In the genomic region with DNA sequence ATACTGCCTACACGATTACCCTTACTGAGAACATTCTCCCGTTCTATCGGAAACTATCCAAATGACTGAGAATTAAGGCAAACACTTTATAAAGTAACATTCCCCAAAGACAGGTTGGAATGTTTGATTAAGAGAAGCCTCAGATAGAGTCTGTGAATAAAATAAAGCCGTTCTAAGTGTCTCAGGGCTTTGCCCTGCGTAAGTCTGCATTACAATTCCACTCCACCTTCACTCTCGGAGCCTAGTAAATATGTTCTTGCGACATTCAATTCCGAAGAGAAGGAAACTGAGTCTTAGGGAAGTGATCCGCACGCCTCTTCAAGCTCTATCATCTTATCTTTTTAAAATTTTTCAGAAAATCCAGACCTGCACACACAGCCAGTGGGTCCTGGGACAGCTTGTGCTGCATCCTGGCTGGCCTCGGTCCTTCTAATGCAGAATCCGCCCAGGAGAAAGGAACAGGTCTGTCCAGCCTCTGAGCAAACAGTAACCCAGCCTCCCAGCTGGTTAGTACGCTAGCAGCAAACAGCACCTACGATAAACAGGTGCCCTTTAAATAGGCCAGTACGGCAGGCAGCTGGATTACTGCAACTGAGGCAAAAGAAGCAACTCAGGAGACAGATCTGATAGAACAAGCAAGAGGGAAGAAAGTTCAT, we compare ENCODE assay signal across 25 cellular contexts.
DNase-seq lines count a peak whose midpoint lies in the region; ATAC-seq and TF ChIP-seq lines count a peak whose summit lies in the region.
"Had no signal": no experiment of that assay in that cellular context is flagged by ENCODE, and none has a peak within 500 bp of the region (broad histone marks: within the 10 kb centered on the region; RNA-seq: fewer than 3 reads in every experiment).

No MANE protein-coding gene starts in this region.

- ATAC-seq in left lung = peak; percentile 92
- no peak for ATAC-seq in HG03097 (IDR thresholded peaks at IDR 0.05; ENCODE audit: low FRiP score, unreplicated experiment)
- ATAC-seq in GM18867 (IDR thresholded peaks at IDR 0.05; ENCODE audit: unreplicated experiment) = no peak
- ATAC-seq: activated CD4-positive, alpha-beta T cell treated with anti-CD3 and anti-CD28 coated beads for 36 hours; GM23338; heart right ventricle; Panc1; right cardiac atrium had no signal

- H3K27ac ChIP-seq in left lung = peak overlapping the region; percentile 22 to 41
- H3K27ac ChIP-seq: heart right ventricle, parathyroid adenoma, thoracic aorta had no signal

- H3K4me1 Mint-ChIP-seq in type B pancreatic cell (ENCODE audit: unreplicated experiment) = peaks cover 52% of the 10 kb centered on the region
- H3K4me1 Mint-ChIP-seq: activated CD4-positive, alpha-beta T cell treated with anti-CD3 and anti-CD28 coated beads for 36 hours; activated naive CD4-positive, alpha-beta T cell treated with anti-CD3 and anti-CD28 coated beads, Interleukin-2, amount 50 U/mL, for 24 hours; GM23338 had no signal

- H3K27me3 Mint-ChIP-seq in type B pancreatic cell = peaks cover 65% of the 10 kb centered on the region
- H3K27me3 Mint-ChIP-seq: activated CD4-positive, alpha-beta T cell treated with anti-CD3 and anti-CD28 coated beads for 36 hours; activated naive CD4-positive, alpha-beta T cell treated with anti-CD3 and anti-CD28 coated beads, Interleukin-2, amount 50 U/mL, for 24 hours had no signal

- H3K9me3 Mint-ChIP-seq in type B pancreatic cell = no peaks in the 10 kb centered on the region
- H3K9me3 Mint-ChIP-seq: activated naive CD4-positive, alpha-beta T cell treated with anti-CD3 and anti-CD28 coated beads, Interleukin-2, amount 50 U/mL, for 24 hours; activated T-helper 2 cell treated with anti-CD3 and anti-CD28 coated beads, Interferon-gamma antibody, Interleukin-2, Interleukin-4, amounts not matched to agents 10 μg/mL and 5 μg/mL and 100 μg/mL, durations not matched to agents 14 hours and 24 hours and 36 hours; GM23338; nephron progenitor cell had no signal

- intact Hi-C loops in left lung (cut with DNase I) = no loop called here

- TF ChIP-seq CTCF in left lung (IDR thresholded peaks at IDR 0.05) = no peak
- no peak for TF ChIP-seq CTCF in type B pancreatic cell (conservative IDR thresholded peaks at IDR 0.05)

- H3K4me1 ChIP-seq in left lung = no peaks in the 10 kb centered on the region
- H3K4me1 ChIP-seq: heart right ventricle, parathyroid adenoma had no signal

- DNase-seq in DMS53 (lab: John Stamatoyannopoulos, UW) (peak; percentile 77), NCI-H748 (lab: John Stamatoyannopoulos, UW; ENCODE audit: unreplicated experiment) (peak; percentile 65), left lung (peak in 1 of 2 donors; percentile 41), type B pancreatic cell (ENCODE audit: extremely low spot score, unreplicated experiment) (no peak), HK-2 (ENCODE audit: unreplicated experiment) (no peak)
- DNase-seq: activated CD4-positive, alpha-beta T cell treated with anti-CD3 and anti-CD28 coated beads for 36 hours; amygdala; C1 segment of cervical spinal cord; foreskin melanocyte; heart right ventricle; IMR-90; NCI-H69; nephron progenitor cell; right cardiac atrium; Right ventricle myocardium superior; stimulated activated CD4-positive, alpha-beta T cell treated with anti-CD3 and anti-CD28 coated beads, Interleukin-1b, Interleukin-23, amount 100 ng/mL, for 48 hours; stimulated activated naive CD4-positive, alpha-beta T cell treated with Interleukin-2 at 50 U/mL for 16 hours had no signal

- no peaks in the 10 kb centered on the region for H3K9me3 ChIP-seq in left lung
- H3K9me3 ChIP-seq: heart right ventricle, thoracic aorta had no signal

- H3K4me3 ChIP-seq in left lung = peak overlapping the region in 1 of 2 donors; percentile 15
- H3K4me3 ChIP-seq: GM23338, heart right ventricle, thoracic aorta had no signal

- H3K4me3 Mint-ChIP-seq in type B pancreatic cell = peak overlapping the region; percentile 13
- H3K4me3 Mint-ChIP-seq: activated CD4-positive, alpha-beta T cell treated with anti-CD3 and anti-CD28 coated beads for 36 hours; activated naive CD4-positive, alpha-beta T cell treated with anti-CD3 and anti-CD28 coated beads, Interleukin-2, amount 50 U/mL, for 24 hours; GM23338; nephron progenitor cell had no signal

- peaks cover 0 to 21% of the 10 kb centered on the region in 2 donors for H3K27me3 ChIP-seq in left lung

- H3K36me3 Mint-ChIP-seq in type B pancreatic cell = no peaks in the 10 kb centered on the region
- H3K36me3 Mint-ChIP-seq: activated naive CD4-positive, alpha-beta T cell treated with anti-CD3 and anti-CD28 coated beads, Interleukin-2, amount 50 U/mL, for 24 hours had no signal

- no peak overlapping the region for H3K27ac Mint-ChIP-seq in type B pancreatic cell
- H3K27ac Mint-ChIP-seq: activated CD4-positive, alpha-beta T cell treated with anti-CD3 and anti-CD28 coated beads for 36 hours; activated naive CD4-positive, alpha-beta T cell treated with anti-CD3 and anti-CD28 coated beads, Interleukin-2, amount 50 U/mL, for 24 hours; activated T-helper 2 cell treated with anti-CD3 and anti-CD28 coated beads, Interferon-gamma antibody, Interleukin-2, Interleukin-4, amounts not matched to agents 10 μg/mL and 5 μg/mL and 100 μg/mL, durations not matched to agents 14 hours and 24 hours and 36 hours; GM23338; nephron progenitor cell had no signal

- H3K36me3 ChIP-seq in left lung = no peaks in the 10 kb centered on the region
- H3K36me3 ChIP-seq: heart right ventricle, thoracic aorta had no signal

Comparison
In these comparisons a context has a peak if more than half of its experiments do, and no peak if none do; other contexts are left out.
1. DNase-seq: peak in DMS53 (single experiment) and NCI-H748 (single experiment); none in type B pancreatic cell (single experiment) and HK-2 (single experiment).